8 cellular contexts compared by ENCODE assay signal in genomic region chr7:44803828-44804519, GRCh38. TPM values are rescaled to one million over a fixed set of nuclear protein-coding genes. Genes with fewer than 3 reads are reported as not detected.
A peak's percentile ranks its signal among the peaks of the same experiment; 100 is the strongest.
DNase-seq lines count a peak whose midpoint lies in the region; ATAC-seq, FAIRE-seq and TF ChIP-seq lines count a peak whose summit lies in the region.
"Not testable (repeated sequence)": the region's sequence is repeated elsewhere in the genome, so short reads cannot be mapped to it uniquely, and the experiment has no call there.

No MANE protein-coding gene starts in this region.

- not testable (repeated sequence) for H3K4me1 ChIP-seq in OCI-LY1 (ENCODE audit: insufficient read depth, low read length, severe bottlenecking); K562 (replicated peaks in 1 of 2; ENCODE audit: control insufficient read depth in 2 of 2, insufficient read depth in 2 of 2, low read length in 2 of 2); mucosa of descending colon (ENCODE audit: low read depth)

- not testable (repeated sequence) for H3K9me2 ChIP-seq in OCI-LY1 (ENCODE audit: low read depth, low read length)

- H4K20me1 ChIP-seq in OCI-LY1 (ENCODE audit: insufficient read depth, low read length): not testable (repeated sequence)
- H4K20me1 ChIP-seq in K562 (replicated peaks; ENCODE audit: control insufficient read depth, insufficient read depth, low read length): peaks cover 15% of the 10 kb centered on the region

- H3K4me3 ChIP-seq in OCI-LY1 (ENCODE audit: low read depth, low read length, poor library complexity, severe bottlenecking); K562; mucosa of descending colon: not testable (repeated sequence)

- not testable (repeated sequence) for TF ChIP-seq EP300 in K562 (IDR thresholded peaks at IDR 0.05; ENCODE audit: low read length)

- H3K9me3 ChIP-seq in OCI-LY1 (ENCODE audit: low read length); K562 (replicated peaks; ENCODE audit: control insufficient read depth, insufficient read depth, low read depth, low read length); mucosa of descending colon: not testable (repeated sequence)

- H2AFZ ChIP-seq in OCI-LY1 (ENCODE audit: low read length); K562 (ENCODE audit: low read depth, low read length): not testable (repeated sequence)

- TF ChIP-seq CTCF in OCI-LY1 (IDR thresholded peaks at IDR 0.05; ENCODE audit: low read length); K562 (IDR thresholded peaks at IDR 0.05 in 2 of 3, conservative IDR thresholded peaks at IDR 0.05 in 1 of 3; ENCODE audit: insufficient read depth in 2 of 3, low read depth in 1 of 3, low read length in 3 of 3); mucosa of descending colon (IDR thresholded peaks at IDR 0.05): not testable (repeated sequence)

- peaks cover 40% of the 10 kb centered on the region for H3F3A ChIP-seq in OCI-LY1 (ENCODE audit: insufficient read depth, low read length)

- H3K9me1 ChIP-seq in K562 (ENCODE audit: control insufficient read depth, insufficient read depth, low read length): not testable (repeated sequence)

- not testable (repeated sequence) for BruUV-seq in K562 (replicated peaks; lab: Mats Ljungman, UMichigan)

- TF ChIP-seq POLR2A in GM18505 (IDR thresholded peaks at IDR 0.05; ENCODE audit: borderline replicate concordance, extremely low read depth, insufficient read depth, insufficient read length) (peak; percentile 6), K562 (conservative IDR thresholded peaks at IDR 0.05) (peak; percentile 76)

- intact Hi-C loops in K562 (cut with micrococcal nuclease); mucosa of descending colon (cut with DNase I, micrococcal nuclease): not testable (repeated sequence)

- H3K4me2 ChIP-seq in OCI-LY1 (ENCODE audit: low read length); K562 (ENCODE audit: insufficient read depth, low read length): not testable (repeated sequence)

- peaks cover 61% of the 10 kb centered on the region for H3K36me3 ChIP-seq in OCI-LY1 (ENCODE audit: insufficient read depth, low read length)
- H3K36me3 ChIP-seq in K562 (ENCODE audit: control insufficient read depth, insufficient read depth, low read length): peaks cover 46% of the 10 kb centered on the region
- peaks cover 13% of the 10 kb centered on the region for H3K36me3 ChIP-seq in mucosa of descending colon (ENCODE audit: low read depth)

- in situ Hi-C loops in K562 (cut with MboI): not testable (repeated sequence)

- ATAC-seq in GM18505 (IDR thresholded peaks at IDR 0.05; ENCODE audit: unreplicated experiment): not testable (repeated sequence)
- ATAC-seq in K562 (peak; percentile 33), mucosa of descending colon (peak; percentile 19)

- 68% methylated on average over 10 of the region's 10 CpGs for WGBS in K562 (ENCODE audit: insufficient coverage, low coverage, missing lambda C conversion rate)

- H3K27ac Mint-ChIP-seq in stimulated activated naive CD8-positive, alpha-beta T cell treated with anti-CD3 and anti-CD28 coated beads, Interleukin-15, Interleukin-2, amounts not matched to agents 100 ng/mL and 50 ng/mL, for 24 hours: peak overlapping the region; percentile 31

- peaks cover 38% of the 10 kb centered on the region for H3K36me3 Mint-ChIP-seq in stimulated activated naive CD8-positive, alpha-beta T cell treated with anti-CD3 and anti-CD28 coated beads, Interleukin-15, Interleukin-2, amounts not matched to agents 100 ng/mL and 50 ng/mL, for 24 hours (ENCODE audit: low read depth)

- FAIRE-seq in K562 (lab: Jason Lieb, UNC): not testable (repeated sequence)

- peaks cover 25% of the 10 kb centered on the region for H3K4me1 Mint-ChIP-seq in stimulated activated naive CD8-positive, alpha-beta T cell treated with anti-CD3 and anti-CD28 coated beads, Interleukin-15, Interleukin-2, amounts not matched to agents 100 ng/mL and 50 ng/mL, for 24 hours (ENCODE audit: low read depth)

- H3K79me2 ChIP-seq in OCI-LY1 (ENCODE audit: insufficient read depth, low read length): not testable (repeated sequence)
- peaks cover 19% of the 10 kb centered on the region for H3K79me2 ChIP-seq in K562 (ENCODE audit: control insufficient read depth, insufficient read depth, low read length)

- not testable (repeated sequence) for H3K27me3 ChIP-seq in OCI-LY1 (ENCODE audit: insufficient read depth, low read length); K562 (ENCODE audit: control insufficient read depth in 2 of 2, insufficient read depth in 2 of 2, low read length in 2 of 2)

- not testable (repeated sequence) for H3K4me3 Mint-ChIP-seq in stimulated activated naive CD8-positive, alpha-beta T cell treated with anti-CD3 and anti-CD28 coated beads, Interleukin-15, Interleukin-2, amounts not matched to agents 100 ng/mL and 50 ng/mL, for 24 hours

- peak overlapping the region; percentile 47 for H3K27ac ChIP-seq in OCI-LY1 (ENCODE audit: low read depth, low read length, poor library complexity, severe bottlenecking)
- not testable (repeated sequence) for H3K27ac ChIP-seq in K562 (ENCODE audit: extremely low read depth, low read depth, low read length)

- CTCF ChIA-PET in HEK293T (lab: Yijun Ruan, JAX); K562 (lab: Yijun Ruan, JAX; ENCODE audit: low intra/inter-chr PET ratio): not testable (repeated sequence)

- H3K9me3 Mint-ChIP-seq in stimulated activated naive CD8-positive, alpha-beta T cell treated with anti-CD3 and anti-CD28 coated beads, Interleukin-15, Interleukin-2, amounts not matched to agents 100 ng/mL and 50 ng/mL, for 24 hours: not testable (repeated sequence)

- POLR2A ChIA-PET in HEK293T (lab: Yijun Ruan, JAX): interaction anchor here (0.7 to 3.5 kb wide), 3 partner anchors 15 to 117 kb away, joined by 3 to 26 read pairs (median 6); partner anchors contain the start of gene H2AZ2
- POLR2A ChIA-PET in K562 (lab: Yijun Ruan, JAX): interaction anchor here (0.7 to 1.4 kb wide), 5 partner anchors 8 to 118 kb away, joined by 3 to 5 read pairs (median 3); no protein-coding TSS in a partner anchor

- not testable (repeated sequence) for H3K9ac ChIP-seq in OCI-LY1 (ENCODE audit: low read length); K562 (ENCODE audit: insufficient read depth in 1 of 2, low read depth in 2 of 2, low read length in 2 of 2)

- peak; percentile 46 for DNase-seq in DMS 273 (lab: John Stamatoyannopoulos, UW; ENCODE audit: unreplicated experiment)
- DNase-seq in HEK293T (ENCODE audit: extremely low spot score); K562 (ENCODE audit: extremely low read depth in 1 of 4, low spot score in 3 of 4); mucosa of descending colon: not testable (repeated sequence)
- DNase-seq in activated CD8-positive, alpha-beta memory T cell treated with anti-CD3 and anti-CD28 coated beads for 24 hours: peak; percentile 70

- H3K27me3 Mint-ChIP-seq in stimulated activated naive CD8-positive, alpha-beta T cell treated with anti-CD3 and anti-CD28 coated beads, Interleukin-15, Interleukin-2, amounts not matched to agents 100 ng/mL and 50 ng/mL, for 24 hours: not testable (repeated sequence)

- TF ChIP-seq RAD21 in K562 (CRISPR knock-in tag; conservative IDR thresholded peaks at IDR 0.05 in 1 of 2, IDR thresholded peaks at IDR 0.05 in 1 of 2): not testable (repeated sequence)

RNA-seq across cellular contexts. Expression of gene PPIA, which starts 7.5 kb away (rescaled TPM):
- total RNA-seq in K562 (2011; cell fraction: chromatin; rRNA removed; ENCODE audit: low replicate concordance): 453 and 475 TPM in 2 replicates
- 439 and 464 TPM in 2 replicates for total RNA-seq in K562 (2011; cell fraction: nucleolus; rRNA removed)
- 630 and 762 TPM in 2 replicates for total RNA-seq in K562 (2011; cell fraction: nucleoplasm; rRNA removed)
- 2,805 and 3,364 TPM in 2 replicates for total RNA-seq in K562 (2014; rRNA removed)
- 4,631 and 4,826 TPM in 2 replicates for total RNA-seq in K562 (2014; rRNA removed; fragmentation: Illumina TruSeq; extraction: Trizol)
- 3,943 and 3,973 TPM in 2 replicates for total RNA-seq in K562 (2015; rRNA removed; fragmentation: Illumina TruSeq; extraction: Trizol)
- total RNA-seq in K562 (2021): 2,583 and 2,768 TPM in 2 replicates
- 5,196 and 6,697 TPM in 2 replicates for polyA plus RNA-seq in K562 (2011; rRNA removed)
- polyA plus RNA-seq in K562 (2011; cell fraction: cytosol; rRNA removed): 4,310 and 6,172 TPM in 2 replicates
- 1,280 and 2,340 TPM in 2 replicates for polyA plus RNA-seq in K562 (2011; cell fraction: nucleus; rRNA removed)
- 2,534 and 3,220 TPM in 2 replicates for polyA plus RNA-seq in K562 (2012)
- polyA plus RNA-seq in K562 (2014; fragmentation: Illumina TruSeq; extraction: Trizol): 7,504 and 8,032 TPM in 2 replicates
- 1,000 to 10,000 TPM; 2,984 to 3,298 TPM for polyA plus RNA-seq in K562 (2014; fragmentation: Nextera tagmentation; extraction: Ambion mirVana)
- 6,267 and 7,127 TPM in 2 replicates for polyA plus RNA-seq in K562 (2014; rRNA removed)
- polyA minus RNA-seq in K562 (2011; rRNA and poly(A)+ RNA removed): 2,540 and 2,827 TPM in 2 replicates
- polyA minus RNA-seq in K562 (2011; cell fraction: cytosol; rRNA and poly(A)+ RNA removed): 724 and 768 TPM in 2 replicates
- polyA minus RNA-seq in K562 (2011; cell fraction: nucleus; rRNA and poly(A)+ RNA removed): 135 and 291 TPM in 2 replicates
- 1,000 to 10,000 TPM in 2 of 3 donors, 100 to 1,000 TPM in 1; 792 to 1,320 (median 1,014) TPM for total RNA-seq in mucosa of descending colon

RNA-seq across cellular contexts. Expression of gene H2AZ2, which starts 43.9 kb away (rescaled TPM):
- 52.2 and 119 TPM in 2 replicates for total RNA-seq in K562 (2011; cell fraction: chromatin; rRNA removed; ENCODE audit: low replicate concordance)
- 49.0 and 52.7 TPM in 2 replicates for total RNA-seq in K562 (2011; cell fraction: nucleolus; rRNA removed)
- 81.8 and 141 TPM in 2 replicates for total RNA-seq in K562 (2011; cell fraction: nucleoplasm; rRNA removed)
- total RNA-seq in K562 (2014; rRNA removed): 380 and 497 TPM in 2 replicates
- total RNA-seq in K562 (2014; rRNA removed; fragmentation: Illumina TruSeq; extraction: Trizol): 286 and 296 TPM in 2 replicates
- 217 and 219 TPM in 2 replicates for total RNA-seq in K562 (2015; rRNA removed; fragmentation: Illumina TruSeq; extraction: Trizol)
- 273 and 286 TPM in 2 replicates for total RNA-seq in K562 (2021)
- 276 and 382 TPM in 2 replicates for polyA plus RNA-seq in K562 (2011; rRNA removed)
- polyA plus RNA-seq in K562 (2011; cell fraction: cytosol; rRNA removed): 254 and 312 TPM in 2 replicates
- 75.0 and 103 TPM in 2 replicates for polyA plus RNA-seq in K562 (2011; cell fraction: nucleus; rRNA removed)
- 262 and 408 TPM in 2 replicates for polyA plus RNA-seq in K562 (2012)
- 213 and 246 TPM in 2 replicates for polyA plus RNA-seq in K562 (2014; fragmentation: Illumina TruSeq; extraction: Trizol)
- 100 to 1,000 TPM; 105 to 118 TPM for polyA plus RNA-seq in K562 (2014; fragmentation: Nextera tagmentation; extraction: Ambion mirVana)
- 295 and 305 TPM in 2 replicates for polyA plus RNA-seq in K562 (2014; rRNA removed)
- 211 and 268 TPM in 2 replicates for polyA minus RNA-seq in K562 (2011; rRNA and poly(A)+ RNA removed)
- 75.6 and 99.9 TPM in 2 replicates for polyA minus RNA-seq in K562 (2011; cell fraction: cytosol; rRNA and poly(A)+ RNA removed)
- 17.5 and 34.1 TPM in 2 replicates for polyA minus RNA-seq in K562 (2011; cell fraction: nucleus; rRNA and poly(A)+ RNA removed)
- 100 to 1,000 TPM; 126 to 242 (median 158) TPM for total RNA-seq in mucosa of descending colon

RNA-seq across cellular contexts. Expression of gene ZMIZ2, which starts 55.3 kb away (rescaled TPM):
- 88.7 and 221 TPM in 2 replicates for total RNA-seq in K562 (2011; cell fraction: chromatin; rRNA removed; ENCODE audit: low replicate concordance)
- total RNA-seq in K562 (2011; cell fraction: nucleolus; rRNA removed): 115 and 124 TPM in 2 replicates
- total RNA-seq in K562 (2011; cell fraction: nucleoplasm; rRNA removed): 100 and 113 TPM in 2 replicates
- total RNA-seq in K562 (2014; rRNA removed) (4.5 and 8.0 TPM in 2 replicates), K562 (2014; rRNA removed; fragmentation: Illumina TruSeq; extraction: Trizol) (2.6 and 4.3 TPM in 2 replicates), K562 (2015; rRNA removed; fragmentation: Illumina TruSeq; extraction: Trizol) (4.9 and 5.9 TPM in 2 replicates), K562 (2021) (34.7 and 40.3 TPM in 2 replicates), mucosa of descending colon (100 to 1,000 TPM in 1 of 3 donors, 10 to 100 TPM in 2; 80.4 to 104 (median 89.8) TPM)
- polyA plus RNA-seq in K562 (2011; rRNA removed) (5.2 and 12.7 TPM in 2 replicates), K562 (2014; fragmentation: Illumina TruSeq; extraction: Trizol) (15.5 and 22.3 TPM in 2 replicates), K562 (2014; fragmentation: Nextera tagmentation; extraction: Ambion mirVana) (under 1 TPM; 0.13 to 0.18 TPM), K562 (2014; rRNA removed) (19.1 and 20.0 TPM in 2 replicates)
- polyA plus RNA-seq in K562 (2011; cell fraction: cytosol; rRNA removed): 3.5 and 5.4 TPM in 2 replicates
- polyA plus RNA-seq in K562 (2011; cell fraction: nucleus; rRNA removed): 93.5 and 148 TPM in 2 replicates
- 39.3 and 55.6 TPM in 2 replicates for polyA plus RNA-seq in K562 (2012)
- polyA minus RNA-seq in K562 (2011; rRNA and poly(A)+ RNA removed): 7.6 and 8.2 TPM in 2 replicates
- polyA minus RNA-seq in K562 (2011; cell fraction: cytosol; rRNA and poly(A)+ RNA removed): 9.3 and 11.0 TPM in 2 replicates
- 36.5 and 37.0 TPM in 2 replicates for polyA minus RNA-seq in K562 (2011; cell fraction: nucleus; rRNA and poly(A)+ RNA removed)
